1 cellular context compared by ENCODE assay signal in the genomic region with DNA sequence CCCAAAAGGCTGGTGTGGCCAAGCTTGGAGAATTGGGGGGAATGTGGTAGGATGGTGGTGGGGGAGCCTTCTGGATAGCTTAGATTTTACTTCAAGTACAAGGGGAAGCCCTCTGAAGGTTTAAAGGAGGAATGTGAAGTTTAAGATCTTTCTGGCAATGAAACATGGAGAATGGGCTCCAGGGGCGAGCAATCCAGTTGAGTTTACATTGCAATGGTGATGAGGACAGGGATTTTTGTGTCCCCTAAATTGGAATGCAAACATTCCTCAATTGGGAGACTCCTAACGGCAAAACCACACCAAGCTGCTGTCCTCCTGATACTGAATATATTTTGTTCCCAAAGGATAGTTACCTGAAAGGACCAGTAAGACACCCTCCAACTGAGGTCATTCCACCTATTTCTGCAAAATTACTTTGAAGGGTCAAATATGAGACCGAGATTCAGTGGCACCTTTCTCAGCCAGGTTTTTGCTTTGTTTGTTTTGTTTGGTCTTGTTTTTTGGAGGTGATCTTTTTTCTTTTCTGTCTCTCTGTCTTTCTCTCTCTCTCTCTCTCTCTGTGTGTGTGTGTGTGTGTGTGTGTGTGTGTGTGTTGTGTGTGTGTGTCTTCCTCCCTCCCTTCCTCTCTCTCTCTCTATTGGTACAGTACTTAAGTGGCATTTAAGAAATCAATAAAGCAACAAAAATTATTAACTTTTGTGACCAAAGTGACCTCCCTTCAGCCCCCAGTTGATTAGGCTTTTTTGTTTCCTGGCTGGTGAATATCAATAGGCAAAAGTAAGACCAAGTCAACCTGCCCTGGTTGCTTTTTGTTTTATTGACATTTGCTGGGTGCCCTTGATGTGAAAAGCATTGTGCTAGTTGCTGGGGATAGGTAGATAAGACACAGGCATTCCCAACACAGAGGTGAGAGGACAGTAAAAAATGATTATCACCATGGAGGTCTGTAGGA.
A peak's percentile ranks its signal among the peaks of the same experiment; 100 is the strongest.
TF ChIP-seq lines count a peak whose summit lies in the region.

No MANE protein-coding gene starts in this region.

TF ChIP-seq in HepG2, 621 proteins besides CTCF, POLR2A, EP300 and RAD21 (continued from another document and continues in another):
- TF ChIP-seq NR2C2 (CRISPR knock-in tag; IDR thresholded peaks at IDR 0.05; ENCODE audit: borderline replicate concordance) (0 out of 2 replicates have a peak, but pooled peaks have one; percentile 3), CEBPB (IDR thresholded peaks at IDR 0.05; ENCODE audit: borderline replicate concordance, low read depth, low read length) (no peak), ZFP62 (CRISPR knock-in tag; IDR thresholded peaks at IDR 0.05) (no peak), ARID2 (CRISPR knock-in tag; IDR thresholded peaks at IDR 0.05; ENCODE audit: borderline replicate concordance) (no peak), ZNF180 (CRISPR knock-in tag; IDR thresholded peaks at IDR 0.05; ENCODE audit: borderline replicate concordance, low read depth) (no peak), MEIS1 (CRISPR knock-in tag; IDR thresholded peaks at IDR 0.05; ENCODE audit: borderline replicate concordance) (no peak), MIXL1 (CRISPR knock-in tag; IDR thresholded peaks at IDR 0.05) (peak; percentile 66; the same call in 1 of the 2 replicates), ZBTB44 (CRISPR knock-in tag; IDR thresholded peaks at IDR 0.05) (no peak), ARNT (IDR thresholded peaks at IDR 0.05) (no peak), MEF2D (CRISPR knock-in tag; IDR thresholded peaks at IDR 0.05) (no peak), NFRKB (IDR thresholded peaks at IDR 0.05) (no peak), TBX2 (CRISPR knock-in tag; IDR thresholded peaks at IDR 0.05; ENCODE audit: borderline replicate concordance) (0 out of 2 replicates have a peak, but pooled peaks have one; percentile 76), ZNF451 (CRISPR knock-in tag; IDR thresholded peaks at IDR 0.05) (no peak), ZKSCAN5 (CRISPR knock-in tag; IDR thresholded peaks at IDR 0.05) (no peak), ZNF263 (CRISPR knock-in tag; IDR thresholded peaks at IDR 0.05) (no peak), ZNF512B (CRISPR knock-in tag; IDR thresholded peaks at IDR 0.05; ENCODE audit: borderline replicate concordance) (no peak), ZFP36L1 (CRISPR knock-in tag; IDR thresholded peaks at IDR 0.05) (no peak), ISX (CRISPR knock-in tag; conservative IDR thresholded peaks at IDR 0.05) (no peak), REL (CRISPR knock-in tag; conservative IDR thresholded peaks at IDR 0.05) (no peak), ZNF597 (CRISPR knock-in tag; IDR thresholded peaks at IDR 0.05) (no peak), ZNF577 (CRISPR knock-in tag; IDR thresholded peaks at IDR 0.05; ENCODE audit: borderline replicate concordance, low read depth) (no peak), NCOR1 (IDR thresholded peaks at IDR 0.05; ENCODE audit: borderline replicate concordance, low read length) (no peak; the same call in 1 of the 2 replicates), DR1 (CRISPR knock-in tag; IDR thresholded peaks at IDR 0.05) (no peak), ZNF792 (CRISPR knock-in tag; IDR thresholded peaks at IDR 0.05) (peak; percentile 18; the same call in 1 of the 2 replicates), ATF4 (CRISPR knock-in tag; IDR thresholded peaks at IDR 0.05) (no peak), ZNF543 (CRISPR knock-in tag; IDR thresholded peaks at IDR 0.05) (no peak), ZBTB20 (CRISPR knock-in tag; IDR thresholded peaks at IDR 0.05; ENCODE audit: borderline replicate concordance, low read depth) (no peak), RNF2 (conservative IDR thresholded peaks at IDR 0.05; ENCODE audit: low read depth) (no peak), KLF6 (CRISPR knock-in tag; IDR thresholded peaks at IDR 0.05) (no peak), RARA (CRISPR knock-in tag; IDR thresholded peaks at IDR 0.05) (peak; percentile 60), EHMT2 (IDR thresholded peaks at IDR 0.05; ENCODE audit: borderline replicate concordance, low read depth, low read length) (no peak; the same call in 1 of the 2 replicates), CENPT (CRISPR knock-in tag; IDR thresholded peaks at IDR 0.05; ENCODE audit: low read depth) (no peak), ZNF264 (CRISPR knock-in tag; IDR thresholded peaks at IDR 0.05) (no peak; the same call in 1 of the 2 replicates), ZNF713 (CRISPR knock-in tag; IDR thresholded peaks at IDR 0.05) (no peak), ZNF230 (CRISPR knock-in tag; IDR thresholded peaks at IDR 0.05) (no peak)
- TF ChIP-seq, protein P1, sequence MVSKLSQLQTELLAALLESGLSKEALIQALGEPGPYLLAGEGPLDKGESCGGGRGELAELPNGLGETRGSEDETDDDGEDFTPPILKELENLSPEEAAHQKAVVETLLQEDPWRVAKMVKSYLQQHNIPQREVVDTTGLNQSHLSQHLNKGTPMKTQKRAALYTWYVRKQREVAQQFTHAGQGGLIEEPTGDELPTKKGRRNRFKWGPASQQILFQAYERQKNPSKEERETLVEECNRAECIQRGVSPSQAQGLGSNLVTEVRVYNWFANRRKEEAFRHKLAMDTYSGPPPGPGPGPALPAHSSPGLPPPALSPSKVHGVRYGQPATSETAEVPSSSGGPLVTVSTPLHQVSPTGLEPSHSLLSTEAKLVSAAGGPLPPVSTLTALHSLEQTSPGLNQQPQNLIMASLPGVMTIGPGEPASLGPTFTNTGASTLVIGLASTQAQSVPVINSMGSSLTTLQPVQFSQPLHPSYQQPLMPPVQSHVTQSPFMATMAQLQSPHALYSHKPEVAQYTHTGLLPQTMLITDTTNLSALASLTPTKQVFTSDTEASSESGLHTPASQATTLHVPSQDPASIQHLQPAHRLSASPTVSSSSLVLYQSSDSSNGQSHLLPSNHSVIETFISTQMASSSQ (IDR thresholded peaks at IDR 0.05; ENCODE audit: low read depth) = peak; percentile 67; the same call in 1 of the 2 replicates
- TF ChIP-seq, protein P1 (CRISPR knock-in tag; IDR thresholded peaks at IDR 0.05; ENCODE audit: borderline replicate concordance) = peak; percentile 52; the same call in 1 of the 2 replicates
- TF ChIP-seq, protein P2, sequence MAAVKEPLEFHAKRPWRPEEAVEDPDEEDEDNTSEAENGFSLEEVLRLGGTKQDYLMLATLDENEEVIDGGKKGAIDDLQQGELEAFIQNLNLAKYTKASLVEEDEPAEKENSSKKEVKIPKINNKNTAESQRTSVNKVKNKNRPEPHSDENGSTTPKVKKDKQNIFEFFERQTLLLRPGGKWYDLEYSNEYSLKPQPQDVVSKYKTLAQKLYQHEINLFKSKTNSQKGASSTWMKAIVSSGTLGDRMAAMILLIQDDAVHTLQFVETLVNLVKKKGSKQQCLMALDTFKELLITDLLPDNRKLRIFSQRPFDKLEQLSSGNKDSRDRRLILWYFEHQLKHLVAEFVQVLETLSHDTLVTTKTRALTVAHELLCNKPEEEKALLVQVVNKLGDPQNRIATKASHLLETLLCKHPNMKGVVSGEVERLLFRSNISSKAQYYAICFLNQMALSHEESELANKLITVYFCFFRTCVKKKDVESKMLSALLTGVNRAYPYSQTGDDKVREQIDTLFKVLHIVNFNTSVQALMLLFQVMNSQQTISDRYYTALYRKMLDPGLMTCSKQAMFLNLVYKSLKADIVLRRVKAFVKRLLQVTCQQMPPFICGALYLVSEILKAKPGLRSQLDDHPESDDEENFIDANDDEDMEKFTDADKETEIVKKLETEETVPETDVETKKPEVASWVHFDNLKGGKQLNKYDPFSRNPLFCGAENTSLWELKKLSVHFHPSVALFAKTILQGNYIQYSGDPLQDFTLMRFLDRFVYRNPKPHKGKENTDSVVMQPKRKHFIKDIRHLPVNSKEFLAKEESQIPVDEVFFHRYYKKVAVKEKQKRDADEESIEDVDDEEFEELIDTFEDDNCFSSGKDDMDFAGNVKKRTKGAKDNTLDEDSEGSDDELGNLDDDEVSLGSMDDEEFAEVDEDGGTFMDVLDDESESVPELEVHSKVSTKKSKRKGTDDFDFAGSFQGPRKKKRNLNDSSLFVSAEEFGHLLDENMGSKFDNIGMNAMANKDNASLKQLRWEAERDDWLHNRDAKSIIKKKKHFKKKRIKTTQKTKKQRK (IDR thresholded peaks at IDR 0.05; ENCODE audit: low read length) = no peak
- TF ChIP-seq, protein P3, sequence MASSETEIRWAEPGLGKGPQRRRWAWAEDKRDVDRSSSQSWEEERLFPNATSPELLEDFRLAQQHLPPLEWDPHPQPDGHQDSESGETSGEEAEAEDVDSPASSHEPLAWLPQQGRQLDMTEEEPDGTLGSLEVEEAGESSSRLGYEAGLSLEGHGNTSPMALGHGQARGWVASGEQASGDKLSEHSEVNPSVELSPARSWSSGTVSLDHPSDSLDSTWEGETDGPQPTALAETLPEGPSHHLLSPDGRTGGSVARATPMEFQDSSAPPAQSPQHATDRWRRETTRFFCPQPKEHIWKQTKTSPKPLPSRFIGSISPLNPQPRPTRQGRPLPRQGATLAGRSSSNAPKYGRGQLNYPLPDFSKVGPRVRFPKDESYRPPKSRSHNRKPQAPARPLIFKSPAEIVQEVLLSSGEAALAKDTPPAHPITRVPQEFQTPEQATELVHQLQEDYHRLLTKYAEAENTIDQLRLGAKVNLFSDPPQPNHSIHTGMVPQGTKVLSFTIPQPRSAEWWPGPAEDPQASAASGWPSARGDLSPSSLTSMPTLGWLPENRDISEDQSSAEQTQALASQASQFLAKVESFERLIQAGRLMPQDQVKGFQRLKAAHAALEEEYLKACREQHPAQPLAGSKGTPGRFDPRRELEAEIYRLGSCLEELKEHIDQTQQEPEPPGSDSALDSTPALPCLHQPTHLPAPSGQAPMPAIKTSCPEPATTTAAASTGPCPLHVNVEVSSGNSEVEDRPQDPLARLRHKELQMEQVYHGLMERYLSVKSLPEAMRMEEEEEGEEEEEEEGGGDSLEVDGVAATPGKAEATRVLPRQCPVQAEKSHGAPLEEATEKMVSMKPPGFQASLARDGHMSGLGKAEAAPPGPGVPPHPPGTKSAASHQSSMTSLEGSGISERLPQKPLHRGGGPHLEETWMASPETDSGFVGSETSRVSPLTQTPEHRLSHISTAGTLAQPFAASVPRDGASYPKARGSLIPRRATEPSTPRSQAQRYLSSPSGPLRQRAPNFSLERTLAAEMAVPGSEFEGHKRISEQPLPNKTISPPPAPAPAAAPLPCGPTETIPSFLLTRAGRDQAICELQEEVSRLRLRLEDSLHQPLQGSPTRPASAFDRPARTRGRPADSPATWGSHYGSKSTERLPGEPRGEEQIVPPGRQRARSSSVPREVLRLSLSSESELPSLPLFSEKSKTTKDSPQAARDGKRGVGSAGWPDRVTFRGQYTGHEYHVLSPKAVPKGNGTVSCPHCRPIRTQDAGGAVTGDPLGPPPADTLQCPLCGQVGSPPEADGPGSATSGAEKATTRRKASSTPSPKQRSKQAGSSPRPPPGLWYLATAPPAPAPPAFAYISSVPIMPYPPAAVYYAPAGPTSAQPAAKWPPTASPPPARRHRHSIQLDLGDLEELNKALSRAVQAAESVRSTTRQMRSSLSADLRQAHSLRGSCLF (CRISPR knock-in tag; IDR thresholded peaks at IDR 0.05; ENCODE audit: borderline replicate concordance) = no peak
